ENCODE assay signal across 1 cellular context in genomic region chrX:13200398-13200797, GRCh38.
TF ChIP-seq lines count a peak whose summit lies in the region.

No MANE protein-coding gene starts in this region.

TF ChIP-seq in GM23338, 12 proteins besides CTCF, POLR2A, EP300 and RAD21 (continued from another document):
- no peak for TF ChIP-seq ZNF462 (CRISPR knock-in tag; IDR thresholded peaks at IDR 0.05)
- no peak for TF ChIP-seq NANOG (IDR thresholded peaks at IDR 0.05; ENCODE audit: borderline replicate concordance)
- TF ChIP-seq, protein P1, sequence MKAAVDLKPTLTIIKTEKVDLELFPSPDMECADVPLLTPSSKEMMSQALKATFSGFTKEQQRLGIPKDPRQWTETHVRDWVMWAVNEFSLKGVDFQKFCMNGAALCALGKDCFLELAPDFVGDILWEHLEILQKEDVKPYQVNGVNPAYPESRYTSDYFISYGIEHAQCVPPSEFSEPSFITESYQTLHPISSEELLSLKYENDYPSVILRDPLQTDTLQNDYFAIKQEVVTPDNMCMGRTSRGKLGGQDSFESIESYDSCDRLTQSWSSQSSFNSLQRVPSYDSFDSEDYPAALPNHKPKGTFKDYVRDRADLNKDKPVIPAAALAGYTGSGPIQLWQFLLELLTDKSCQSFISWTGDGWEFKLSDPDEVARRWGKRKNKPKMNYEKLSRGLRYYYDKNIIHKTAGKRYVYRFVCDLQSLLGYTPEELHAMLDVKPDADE (IDR thresholded peaks at IDR 0.05) = no peak
- no peak for TF ChIP-seq STAT1 (IDR thresholded peaks at IDR 0.05; ENCODE audit: unreplicated experiment)
- no peak for TF ChIP-seq ZNF114 (CRISPR knock-in tag; IDR thresholded peaks at IDR 0.05)
